Comparison of ENCODE assay signal across 1 cellular context in the genomic region with DNA sequence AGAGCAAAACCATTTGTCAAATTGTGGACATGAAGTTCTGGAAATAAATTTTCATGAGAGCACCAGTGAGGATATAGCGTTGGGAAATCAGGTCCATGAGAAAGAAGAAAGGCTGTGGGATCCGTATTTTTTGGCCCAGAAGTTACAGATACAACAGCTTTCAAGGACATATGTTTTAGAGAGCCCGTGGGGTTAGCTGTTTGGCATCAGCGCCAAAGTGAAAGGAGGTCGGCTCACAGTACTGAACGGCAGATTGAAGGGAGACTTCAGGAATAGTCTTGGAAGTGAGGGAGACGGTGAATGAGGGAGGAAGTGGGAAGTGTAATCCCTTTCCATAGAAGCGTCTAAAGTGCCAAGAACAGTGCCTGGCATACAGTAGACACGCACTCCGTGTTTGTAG.
TF ChIP-seq lines count a peak whose summit lies in the region.

No MANE protein-coding gene starts in this region.

TF ChIP-seq in endothelial cell of umbilical vein, 7 proteins besides CTCF, POLR2A, EP300 and RAD21 (continued from another document):
- TF ChIP-seq GATA2 (IDR thresholded peaks at IDR 0.05; ENCODE audit: insufficient read depth, insufficient read length, low read depth, low read length) (no peak), EZH2 (IDR thresholded peaks at IDR 0.05; ENCODE audit: borderline replicate concordance, low read depth, low read length, severe bottlenecking) (no peak), MYC (IDR thresholded peaks at IDR 0.05; ENCODE audit: low read depth, low read length) (no peak), POLR2AphosphoS5 (IDR thresholded peaks at IDR 0.05; ENCODE audit: insufficient read depth, low read depth, low read length) (no peak)
